9 cellular contexts compared by ENCODE assay signal in the genomic region with DNA sequence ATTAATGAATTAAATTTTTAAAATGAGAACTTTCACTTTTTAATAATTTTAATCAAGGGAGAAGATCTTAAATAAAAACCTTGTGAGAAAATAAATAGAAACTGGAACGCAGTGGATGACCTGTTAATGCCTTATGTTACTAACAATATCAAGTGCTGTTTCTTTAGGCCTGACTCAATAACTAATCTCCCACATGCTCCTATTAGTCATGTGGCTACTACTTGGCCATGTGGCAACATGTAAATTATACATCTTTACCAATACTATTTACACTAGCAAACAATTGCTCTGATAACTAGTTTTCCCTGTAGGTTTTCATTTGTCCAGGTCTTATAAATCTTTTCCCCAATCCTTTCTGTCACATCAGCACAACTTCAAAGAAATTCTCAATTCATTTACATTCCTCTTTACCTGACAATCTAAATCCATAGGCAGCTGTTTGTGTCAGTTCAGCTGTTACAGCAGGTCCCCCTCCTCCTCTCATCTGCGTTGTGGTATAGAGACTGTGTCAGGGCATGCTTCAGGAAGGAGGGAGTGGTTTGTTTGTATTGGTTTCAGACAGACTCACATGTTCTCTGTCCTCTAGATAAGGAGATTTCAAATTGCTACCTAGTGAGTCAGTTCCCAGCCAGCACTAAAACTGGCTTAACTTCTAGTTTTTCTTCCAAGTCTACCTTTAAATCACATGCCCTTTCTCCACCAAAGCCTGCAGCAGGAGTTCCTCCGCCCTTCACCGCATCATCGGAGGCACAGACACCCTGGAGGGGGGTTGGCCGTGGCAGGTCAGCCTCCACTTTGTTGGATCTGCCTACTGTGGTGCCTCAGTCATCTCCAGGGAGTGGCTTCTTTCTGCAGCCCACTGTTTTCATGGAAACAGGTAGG. TPM values are rescaled to one million over a fixed set of nuclear protein-coding genes. Genes with fewer than 3 reads are reported as not detected.
DNase-seq lines count a peak whose midpoint lies in the region; ATAC-seq and TF ChIP-seq lines count a peak whose summit lies in the region.
"Had no signal": no experiment of that assay in that cellular context is flagged by ENCODE, and none has a peak within 500 bp of the region (broad histone marks: within the 10 kb centered on the region; RNA-seq: fewer than 3 reads in every experiment).

No MANE protein-coding gene starts in this region.

- 0 out of 2 replicates have a peak overlapping the region, but pooled peaks have one; percentile 9 for H3K27ac ChIP-seq in DND-41 (ENCODE audit: low read length)

- H3K4me1 ChIP-seq in DND-41 (ENCODE audit: insufficient read depth, low read length), result peaks cover 9% of the 10 kb centered on the region

- H3K27me3 ChIP-seq in DND-41 (ENCODE audit: insufficient read depth, low read length, poor library complexity) (peaks cover 3% of the 10 kb centered on the region), MG63 (no peaks in the 10 kb centered on the region; the same call in 1 of the 2 replicates)

- no peak for TF ChIP-seq CTCF in DND-41 (IDR thresholded peaks at IDR 0.05; ENCODE audit: borderline replicate concordance, extremely low read depth, low read length, poor library complexity, severe bottlenecking)

- DNase-seq in DND-41, result peak; percentile 55
- DNase-seq in MG63, result peak; percentile 69
- peak; percentile 17 for DNase-seq in activated CD4-positive, alpha-beta T cell treated with anti-CD3 and anti-CD28 coated beads for 48 hours
- DNase-seq in fibroblast of the conjunctiva (ENCODE audit: low read depth), result peak; percentile 49
- no peak for DNase-seq in stimulated activated naive CD8-positive, alpha-beta T cell treated with anti-CD3 and anti-CD28 coated beads, Interleukin-15, Interleukin-2, amounts not matched to agents 100 U/mL and 50 U/mL, for 24 hours
- DNase-seq in KBM-7, result no peak
- no peak for DNase-seq in globus pallidus (ENCODE audit: low spot score)

- no peak overlapping the region for H2AFZ ChIP-seq in DND-41 (ENCODE audit: low read depth, low read length)

- H3K79me2 ChIP-seq in DND-41 (ENCODE audit: insufficient read depth, low read length), result no peaks in the 10 kb centered on the region

- no peaks in the 10 kb centered on the region for H4K20me1 ChIP-seq in DND-41 (ENCODE audit: insufficient read depth, low read length)

- H3K4me3 ChIP-seq in DND-41 (ENCODE audit: low read depth in 1 of 2, low read length in 2 of 2) (0 out of 4 replicates have a peak overlapping the region, but pooled peaks of 1 of the 2 experiments have one; percentile 5), MG63 (no peak overlapping the region)

- in situ Hi-C loops in KBM-7 (cut with MboI; ENCODE audit: low pct_unique_long_range_greater_than_20kb, low sequenced_read_pairs), result no loop called here

- peak; percentile 99 for ATAC-seq in DND-41 (ENCODE audit: insufficient read depth, low read depth)
- peak; percentile 74 for ATAC-seq in GM21737 (IDR thresholded peaks at IDR 0.05; ENCODE audit: unreplicated experiment)
- ATAC-seq in stimulated activated naive CD8-positive, alpha-beta T cell treated with anti-CD3 and anti-CD28 coated beads, Interleukin-15, Interleukin-2, amounts not matched to agents 100 U/mL and 50 U/mL, for 24 hours, result peak; percentile 83

- H3K36me3 ChIP-seq in DND-41 (ENCODE audit: insufficient read depth, low read length), result no peaks in the 10 kb centered on the region
- no peaks in the 10 kb centered on the region for H3K36me3 ChIP-seq in MG63

- H3K9ac ChIP-seq in DND-41 (ENCODE audit: low read depth, low read length), result no peak overlapping the region

- H3K4me2 ChIP-seq in DND-41 (ENCODE audit: insufficient read depth, low read length), result peak overlapping the region; percentile 38; the same call in 1 of the 2 replicates

- no peaks in the 10 kb centered on the region for H3K9me3 ChIP-seq in DND-41 (ENCODE audit: insufficient read depth, low read length, severe bottlenecking)
- H3K9me3 ChIP-seq in MG63, result no peaks in the 10 kb centered on the region

RNA-seq across cellular contexts. Expression of a gene that starts 11.3 kb away (rescaled TPM):
- 2.2 and 2.4 TPM in 2 replicates for total RNA-seq in MG63 (2014; rRNA removed; shearing (Covaris generic); ENCODE audit: low replicate concordance)

RNA-seq across cellular contexts. Expression of a gene that starts 40.3 kb away (rescaled TPM):
- total RNA-seq in MG63 (2014; rRNA removed; shearing (Covaris generic); ENCODE audit: low replicate concordance), result not detected in 2 replicates
- total RNA-seq: T-helper 1 cell treated with Interleukin-12 subunit alpha and Interleukin-12 subunit beta and Interleukin-4 antibody, amounts not matched to agents 30 ng/mL and 1 ng/mL, for 36 hours had no signal

RNA-seq across cellular contexts. Expression of a gene that starts 58.2 kb away (rescaled TPM):
- total RNA-seq in MG63 (2014; rRNA removed; shearing (Covaris generic); ENCODE audit: low replicate concordance), result not detected in 2 replicates

Comparison
In these comparisons a context has a peak if more than half of its experiments do, and no peak if none do; other contexts are left out.
1. DNase-seq: peak in DND-41 (single experiment), MG63 (single experiment), activated CD4-positive, alpha-beta T cell treated with anti-CD3 and anti-CD28 coated beads for 48 hours (single experiment) and fibroblast of the conjunctiva (single experiment); none in stimulated activated naive CD8-positive, alpha-beta T cell treated with anti-CD3 and anti-CD28 coated beads, Interleukin-15, Interleukin-2, amounts not matched to agents 100 U/mL and 50 U/mL, for 24 hours (single experiment), KBM-7 (single experiment) and globus pallidus (single experiment).
2. Peak in every context shown above with its lines, with median percentiles within 50 percentile points of each other: ATAC-seq.